18 cellular contexts compared by ENCODE assay signal in the genomic region with DNA sequence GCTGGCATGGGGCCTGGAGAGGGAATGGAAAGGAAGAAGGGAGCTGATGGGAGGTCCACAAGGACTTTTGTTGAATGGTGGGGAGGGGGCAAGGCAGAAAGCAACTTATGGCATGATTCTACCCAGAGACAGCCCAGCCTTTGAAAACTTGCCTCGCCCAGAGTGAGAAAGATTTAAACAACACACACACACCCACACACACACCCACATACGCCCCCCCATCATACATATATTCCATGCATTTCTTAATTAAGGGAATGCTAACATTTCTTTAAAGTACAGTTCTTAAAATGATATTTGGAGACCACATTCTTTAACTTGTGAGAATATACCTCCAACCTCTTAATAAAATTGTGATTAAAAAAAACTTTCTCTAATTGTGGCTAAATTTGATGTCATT.
"Had no signal": no experiment of that assay in that cellular context is flagged by ENCODE, and none has a peak within 500 bp of the region (broad histone marks: within the 10 kb centered on the region; RNA-seq: fewer than 3 reads in every experiment).

No MANE protein-coding gene starts in this region.

- H3K27me3 ChIP-seq: gastroesophageal sphincter, heart left ventricle, tibial artery, uterus had no signal

- H3K9me3 ChIP-seq: gastroesophageal sphincter, heart left ventricle, tibial artery, uterus had no signal

- H3K36me3 ChIP-seq: gastroesophageal sphincter, heart left ventricle, tibial artery, uterus had no signal

- H2AFZ ChIP-seq: parathyroid adenoma had no signal

- ATAC-seq: activated CD8-positive, alpha-beta T cell treated with anti-CD3 and anti-CD28 coated beads, Interleukin-2, amount 10 ng/mL, durations not matched to agents 7 days and 5 days; gastroesophageal sphincter; natural killer cell; stimulated activated naive CD8-positive, alpha-beta T cell treated with anti-CD3 and anti-CD28 coated beads, Interleukin-15, Interleukin-2, amounts not matched to agents 100 U/mL and 50 U/mL, for 24 hours; T-cell had no signal

- H3K9ac ChIP-seq: parathyroid adenoma had no signal

- H3K27ac ChIP-seq: parathyroid adenoma, tibial artery had no signal

- H3K4me1 ChIP-seq: gastroesophageal sphincter, parathyroid adenoma, uterus had no signal

- DNase-seq: activated CD4-positive, alpha-beta T cell treated with anti-CD3 and anti-CD28 coated beads, Interleukin-2, amount 10 ng/mL, durations not matched to agents 7 days and 5 days; activated CD8-positive, alpha-beta T cell treated with anti-CD3 and anti-CD28 coated beads, Interleukin-2, amount 10 ng/mL, durations not matched to agents 7 days and 5 days; activated naive CD4-positive, alpha-beta T cell treated with Interleukin-2 at 50 U/mL for 16 hours; activated naive CD8-positive, alpha-beta T cell treated with anti-CD3 and anti-CD28 coated beads, Interleukin-2, amount 10 ng/mL, durations not matched to agents 7 days and 5 days; activated T-cell treated with anti-CD3 and anti-CD28 coated beads, Interleukin-2, amount 50 U/mL, for 24 hours; amygdala; immature natural killer cell; natural killer cell; stimulated activated CD4-positive, alpha-beta T cell treated with anti-CD3 and anti-CD28 coated beads, Interleukin-12 subunit alpha, Interleukin-12 subunit beta, amount 100 ng/mL, for 4 hours; stimulated activated CD4-positive, alpha-beta T cell treated with anti-CD3 and anti-CD28 coated beads, Interleukin-1b, Interleukin-23, amount 100 ng/mL, for 48 hours; stimulated activated naive CD8-positive, alpha-beta T cell treated with anti-CD3 and anti-CD28 coated beads, Interleukin-15, Interleukin-2, amounts not matched to agents 100 U/mL and 50 U/mL, for 24 hours; substantia nigra; T-cell; tibial artery; uterus had no signal

- H3K4me3 ChIP-seq: gastroesophageal sphincter, heart left ventricle, tibial artery, uterus had no signal

- H3K79me2 ChIP-seq: parathyroid adenoma had no signal
